Comparison of ENCODE assay signal across 8 cellular contexts in genomic region chr1:78114034-78114956, GRCh38.
DNase-seq lines count a peak whose midpoint lies in the region; ATAC-seq and TF ChIP-seq lines count a peak whose summit lies in the region.

No MANE protein-coding gene starts in this region.

- H3K79me2 ChIP-seq in SU-DHL-6 (ENCODE audit: insufficient read depth, low read length) (no peaks in the 10 kb centered on the region), hepatocyte (no peaks in the 10 kb centered on the region)

- no peaks in the 10 kb centered on the region for H4K20me1 ChIP-seq in SU-DHL-6 (ENCODE audit: low read depth, low read length)
- no peaks in the 10 kb centered on the region for H4K20me1 ChIP-seq in hepatocyte (ENCODE audit: insufficient read depth, poor library complexity, severe bottlenecking)

- H2AFZ ChIP-seq in SU-DHL-6 (ENCODE audit: low read depth, low read length, severe bottlenecking) (peak overlapping the region; percentile 55), hepatocyte (no peak overlapping the region)

- no peak overlapping the region for H3K4me3 ChIP-seq in SU-DHL-6 (ENCODE audit: insufficient read depth, low read length, poor library complexity, severe bottlenecking)
- no peak overlapping the region for H3K4me3 ChIP-seq in hepatocyte
- H3K4me3 ChIP-seq in spleen, result no peak overlapping the region

- ATAC-seq in Right ventricle myocardium inferior (peak; percentile 75), HG02763 (IDR thresholded peaks at IDR 0.05; ENCODE audit: unreplicated experiment) (peak; percentile 90)

- H3K9ac ChIP-seq in SU-DHL-6 (ENCODE audit: low read length), result no peak overlapping the region

- TF ChIP-seq POLR2A in spleen (IDR thresholded peaks at IDR 0.05), result no peak

- H3K27ac ChIP-seq in SU-DHL-6 (ENCODE audit: low read depth, low read length), result no peak overlapping the region
- H3K27ac ChIP-seq in hepatocyte, result no peak overlapping the region
- peak overlapping the region in 3 of 8 donors; percentile 22 to 53 (median 48) for H3K27ac ChIP-seq in spleen

- TF ChIP-seq CTCF in SU-DHL-6 (IDR thresholded peaks at IDR 0.05; ENCODE audit: insufficient read depth, low read length, poor library complexity, severe bottlenecking) (peak; percentile 99), hepatocyte (IDR thresholded peaks at IDR 0.05; ENCODE audit: poor library complexity) (peak; percentile 99), spleen (IDR thresholded peaks at IDR 0.05 in 8 of 11, conservative IDR thresholded peaks at IDR 0.05 in 3 of 11) (peak; percentile 51 to 92 (median 75))

- H3K9me2 ChIP-seq in SU-DHL-6 (replicated peaks; ENCODE audit: insufficient read depth, low read length) (no peaks in the 10 kb centered on the region), hepatocyte (replicated peaks; ENCODE audit: insufficient read depth) (no peaks in the 10 kb centered on the region)

- intact Hi-C loops in Right ventricle myocardium inferior (cut with DNase I) (loop anchor here (1.0 to 10.0 kb wide), 3 partner anchors 67 to 359 kb away; partner anchors contain the start of genes FUBP1, GIPC2 and USP33), cardiac septum (cut with DNase I) (loop anchor here (2.0 kb wide), 1 partner anchor 135 kb away; the partner anchor contains the start of gene FUBP1), spleen (cut with DNase I; ENCODE audit: low total_unique reads) (no loop called here)

- 77% methylated on average over 9 of the region's 9 CpGs for WGBS in hepatocyte (ENCODE audit: low lambda C conversion rate, missing lambda C conversion rate)
- 74 to 81% (median 78%) methylated on average over 9 of the region's 9 CpGs for WGBS in spleen, 5 donors

- H3K4me2 ChIP-seq in SU-DHL-6 (ENCODE audit: low read depth, low read length, poor library complexity, severe bottlenecking) (no peak overlapping the region), hepatocyte (no peak overlapping the region)

- no peaks in the 10 kb centered on the region for H3K27me3 ChIP-seq in SU-DHL-6 (ENCODE audit: low read length)
- H3K27me3 ChIP-seq in hepatocyte, result no peaks in the 10 kb centered on the region
- no peaks in the 10 kb centered on the region for H3K27me3 ChIP-seq in spleen (replicated peaks in 1 of 7)

- H3K36me3 ChIP-seq in SU-DHL-6 (ENCODE audit: low read length) (no peaks in the 10 kb centered on the region), hepatocyte (replicated peaks; ENCODE audit: insufficient read depth, low read depth) (no peaks in the 10 kb centered on the region), spleen (no peaks in the 10 kb centered on the region)

- H3F3A ChIP-seq in SU-DHL-6 (ENCODE audit: insufficient read depth), result no peaks in the 10 kb centered on the region

- H3K4me1 ChIP-seq in hepatocyte (ENCODE audit: insufficient read depth), result peaks cover 6% of the 10 kb centered on the region
- H3K4me1 ChIP-seq in spleen, result peaks cover 0 to 12% (median 5%) of the 10 kb centered on the region in 6 donors

- no peaks in the 10 kb centered on the region for H3K9me3 ChIP-seq in SU-DHL-6 (ENCODE audit: insufficient read depth, low read length)
- H3K9me3 ChIP-seq in hepatocyte (ENCODE audit: low read depth), result no peaks in the 10 kb centered on the region
- no peaks in the 10 kb centered on the region for H3K9me3 ChIP-seq in spleen

- DNase-seq in Right ventricle myocardium inferior (ENCODE audit: missing footprints) (no peak), cardiac septum (ENCODE audit: low spot score) (no peak), NCI-H1105 (lab: John Stamatoyannopoulos, UW) (peak; percentile 74), astrocyte of the hippocampus (ENCODE audit: low read depth, low spot score) (peak; percentile 86), hepatocyte (ENCODE audit: low spot score) (peak; percentile 84), spleen (no peak)

Comparison
In these comparisons a context has a peak if more than half of its experiments do, and no peak if none do; other contexts are left out.
1. DNase-seq: peak in NCI-H1105 (single experiment), astrocyte of the hippocampus (single experiment) and hepatocyte (single experiment); none in Right ventricle myocardium inferior (single experiment), cardiac septum (single experiment) and spleen (single experiment).
2. Peak in every context shown above with its lines, with median percentiles within 50 percentile points of each other: CTCF ChIP-seq.